In genomic region chrX:51892921-51893745, GRCh38 we compare ENCODE assay signal across 8 cellular contexts. TPM values are rescaled to one million over a fixed set of nuclear protein-coding genes. Genes with fewer than 3 reads are reported as not detected.
DNase-seq lines count a peak whose midpoint lies in the region; ATAC-seq lines count a peak whose summit lies in the region.

Gene MAGED1 (plus strand): TSS chrX:51893623. CDS start chrX:51894305, 682 bp downstream.

- H3K9me3 ChIP-seq in Karpas-422 (ENCODE audit: low read length) (no peaks in the 10 kb centered on the region), SK-N-MC (ENCODE audit: low read depth, low read length) (no peaks in the 10 kb centered on the region)

- no peaks in the 10 kb centered on the region for H3K9me2 ChIP-seq in Karpas-422 (replicated peaks; ENCODE audit: insufficient read depth, low read length)

- H3K4me3 Mint-ChIP-seq in activated naive CD4-positive, alpha-beta T cell treated with anti-CD3 and anti-CD28 coated beads, Interleukin-2, amount 50 U/mL, for 24 hours: peak within 1 kb of the TSS; percentile 95

- peaks cover 2% of the 10 kb centered on the region for H3K36me3 Mint-ChIP-seq in activated naive CD4-positive, alpha-beta T cell treated with anti-CD3 and anti-CD28 coated beads, Interleukin-2, amount 50 U/mL, for 24 hours

- peaks cover 38% of the 10 kb centered on the region for H3K4me1 ChIP-seq in Karpas-422 (ENCODE audit: low read length)

- no peaks in the 10 kb centered on the region for H4K20me1 ChIP-seq in Karpas-422 (ENCODE audit: insufficient read depth, low read depth, low read length)

- H3K79me2 ChIP-seq in Karpas-422 (ENCODE audit: low read length): peaks cover 19% of the 10 kb centered on the region

- peak within 1 kb of the TSS; percentile 90 for H3K27ac ChIP-seq in Karpas-422 (ENCODE audit: low read length)
- peak within 1 kb of the TSS; percentile 84 for H3K27ac ChIP-seq in SK-N-MC

- H3K4me2 ChIP-seq in Karpas-422 (ENCODE audit: low read depth, low read length, poor library complexity, severe bottlenecking): peak within 1 kb of the TSS; percentile 76

- H3K36me3 ChIP-seq in Karpas-422 (ENCODE audit: insufficient read depth, low read length): peaks cover 5% of the 10 kb centered on the region; the same call in 1 of the 2 replicates
- peaks cover 33% of the 10 kb centered on the region for H3K36me3 ChIP-seq in SK-N-MC (ENCODE audit: insufficient read depth, low read length)

- H3K4me1 Mint-ChIP-seq in activated naive CD4-positive, alpha-beta T cell treated with anti-CD3 and anti-CD28 coated beads, Interleukin-2, amount 50 U/mL, for 24 hours: peaks cover 31% of the 10 kb centered on the region

- H3K4me3 ChIP-seq in Karpas-422 (ENCODE audit: low read length): peak within 1 kb of the TSS; percentile 73
- peak within 1 kb of the TSS; percentile 77 for H3K4me3 ChIP-seq in SK-N-MC

- H3K27ac Mint-ChIP-seq in activated naive CD4-positive, alpha-beta T cell treated with anti-CD3 and anti-CD28 coated beads, Interleukin-2, amount 50 U/mL, for 24 hours: peak within 1 kb of the TSS; percentile 98

- no peaks in the 10 kb centered on the region for H3K27me3 ChIP-seq in Karpas-422 (ENCODE audit: low read length)

- peak; percentile 63 for ATAC-seq in GM21723 (IDR thresholded peaks at IDR 0.05; ENCODE audit: unreplicated experiment)

- H3K27me3 Mint-ChIP-seq in activated naive CD4-positive, alpha-beta T cell treated with anti-CD3 and anti-CD28 coated beads, Interleukin-2, amount 50 U/mL, for 24 hours: no peaks in the 10 kb centered on the region

- H3K9me3 Mint-ChIP-seq in activated naive CD4-positive, alpha-beta T cell treated with anti-CD3 and anti-CD28 coated beads, Interleukin-2, amount 50 U/mL, for 24 hours: no peaks in the 10 kb centered on the region

- peak within 1 kb of the TSS; percentile 78 for H3K9ac ChIP-seq in Karpas-422 (ENCODE audit: low read length)
- H3K9ac ChIP-seq in SK-N-MC (ENCODE audit: insufficient read length): peak within 1 kb of the TSS; percentile 87

- DNase-seq in DMS53 (lab: John Stamatoyannopoulos, UW) (peak; percentile 93), Karpas-422 (peak; percentile 96), SK-N-MC (ENCODE audit: low read depth, low spot score) (peak; percentile 89), globus pallidus (ENCODE audit: low spot score) (peak; percentile 89), nucleus accumbens (lab: John Stamatoyannopoulos, UW) (peak; percentile 6 to 94 (median 81)), superior temporal gyrus (ENCODE audit: extremely low spot score) (peak; percentile 86)

- no peak within 1 kb of the TSS for H2AFZ ChIP-seq in Karpas-422 (ENCODE audit: low read length)

RNA-seq across cellular contexts. Expression of gene MAGED1, which starts in this region (rescaled TPM):
- total RNA-seq in Karpas-422 (2014; rRNA removed; shearing (Covaris generic); ENCODE audit: low replicate concordance): 92.5 and 93.5 TPM in 2 replicates

Comparison
In these comparisons a context has a peak if more than half of its experiments do, and no peak if none do; other contexts are left out.
1. Peak in every context shown above with its lines: DNase-seq, ATAC-seq, H3K4me3 ChIP-seq and H3K27ac ChIP-seq.